ENCODE assay signal across 1 cellular context in genomic region chr12:67271976-67272375, GRCh38.
TF ChIP-seq lines count a peak whose summit lies in the region.

No MANE protein-coding gene starts in this region.

TF ChIP-seq in endothelial cell of umbilical vein, 7 proteins besides CTCF, POLR2A, EP300 and RAD21:
- TF ChIP-seq EZH2 (IDR thresholded peaks at IDR 0.05; ENCODE audit: borderline replicate concordance, low read depth, low read length, severe bottlenecking) (no peak), GATA2 (IDR thresholded peaks at IDR 0.05; ENCODE audit: insufficient read depth, insufficient read length, low read depth, low read length) (no peak), MAX (IDR thresholded peaks at IDR 0.05; ENCODE audit: insufficient read depth, insufficient read length) (no peak), MYC (IDR thresholded peaks at IDR 0.05; ENCODE audit: low read depth, low read length) (no peak), FOS (IDR thresholded peaks at IDR 0.05; ENCODE audit: borderline replicate concordance, insufficient read depth, low read length) (no peak), POLR2AphosphoS5 (IDR thresholded peaks at IDR 0.05; ENCODE audit: insufficient read depth, low read depth, low read length) (no peak), JUN (IDR thresholded peaks at IDR 0.05; ENCODE audit: borderline replicate concordance, insufficient read depth, insufficient read length, low read depth) (no peak)
TF ChIP-seq in endothelial cell of umbilical vein: peak in this region for 0.
